In the genomic region with DNA sequence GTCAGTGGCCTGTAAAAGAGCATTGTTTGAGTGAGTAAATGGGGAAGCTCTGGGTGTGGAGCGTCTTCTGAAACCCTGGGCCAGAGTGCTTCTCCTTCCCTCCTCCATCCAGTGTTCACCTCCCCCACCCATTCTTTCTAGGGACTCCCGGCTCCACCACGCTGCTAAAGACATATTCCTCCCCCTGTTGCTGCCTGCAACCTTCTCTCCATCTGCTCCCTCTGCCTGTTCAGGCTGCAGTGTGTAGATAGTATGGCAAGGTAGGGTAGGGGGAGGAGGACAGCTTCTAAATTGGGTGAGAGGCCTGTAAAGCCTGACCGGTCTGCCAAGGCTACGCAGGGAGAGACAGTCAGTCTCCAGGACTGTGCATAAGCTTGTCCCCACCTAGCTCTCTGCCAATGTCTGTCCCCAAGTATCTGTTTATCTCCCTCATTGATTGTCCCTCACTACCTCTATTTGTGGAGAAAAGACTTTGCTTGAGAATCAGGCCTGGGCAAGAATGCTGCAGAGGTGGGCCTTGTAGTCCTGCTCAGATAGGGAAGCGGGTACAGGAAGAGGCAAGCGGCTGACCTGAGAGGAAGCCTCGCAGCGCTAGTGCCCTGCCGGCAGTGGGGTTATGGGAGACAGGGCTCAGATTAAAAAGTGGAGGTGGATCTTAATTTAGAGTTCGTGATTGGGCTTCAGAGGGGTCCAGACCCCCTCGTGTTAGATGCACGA, we compare ENCODE assay signal across 12 cellular contexts. TPM values are rescaled to one million over a fixed set of nuclear protein-coding genes. Genes with fewer than 3 reads are reported as not detected.
A peak's percentile ranks its signal among the peaks of the same experiment; 100 is the strongest.
DNase-seq lines count a peak whose midpoint lies in the region; ATAC-seq and TF ChIP-seq lines count a peak whose summit lies in the region.
"Had no signal": no experiment of that assay in that cellular context is flagged by ENCODE, and none has a peak within 500 bp of the region (broad histone marks: within the 10 kb centered on the region; RNA-seq: fewer than 3 reads in every experiment).

No MANE protein-coding gene starts in this region.

- H3K4me3 ChIP-seq in GM23338: peak overlapping the region; percentile 85
- no peak overlapping the region for H3K4me3 ChIP-seq in coronary artery
- H3K4me3 ChIP-seq in left lung: no peak overlapping the region

- no peaks in the 10 kb centered on the region for H3F3A ChIP-seq in GM23338 (replicated peaks; ENCODE audit: low read depth)

- H4K20me1 ChIP-seq in GM23338 (replicated peaks; ENCODE audit: insufficient read depth): peaks cover 10% of the 10 kb centered on the region; the same call in 1 of the 2 replicates

- peaks cover 65% of the 10 kb centered on the region for H3K27me3 ChIP-seq in GM23338 (ENCODE audit: insufficient read depth)
- H3K27me3 ChIP-seq in left lung: peaks cover 18 to 86% of the 10 kb centered on the region in 2 donors

- H3K27ac ChIP-seq in GM23338 (ENCODE audit: low read depth): no peak overlapping the region
- H3K27ac ChIP-seq in coronary artery: no peak overlapping the region
- H3K27ac ChIP-seq in left lung: no peak overlapping the region
- H3K27ac ChIP-seq: epithelial cell of prostate, psoas muscle had no signal

- H3K4me1 Mint-ChIP-seq in GM23338: peaks cover 18% of the 10 kb centered on the region
- H3K4me1 Mint-ChIP-seq in central memory CD8-positive, alpha-beta T cell: no peaks in the 10 kb centered on the region
- H3K4me1 Mint-ChIP-seq in nephron progenitor cell: peaks cover 19% of the 10 kb centered on the region

- no peaks in the 10 kb centered on the region; the same call in 2 of the 3 replicates for H3K9me3 Mint-ChIP-seq in GM23338
- no peaks in the 10 kb centered on the region for H3K9me3 Mint-ChIP-seq in central memory CD8-positive, alpha-beta T cell
- no peaks in the 10 kb centered on the region for H3K9me3 Mint-ChIP-seq in nephron progenitor cell

- H3K36me3 Mint-ChIP-seq in GM23338 (ENCODE audit: low read depth): no peaks in the 10 kb centered on the region
- H3K36me3 Mint-ChIP-seq in central memory CD8-positive, alpha-beta T cell (ENCODE audit: insufficient read depth): no peaks in the 10 kb centered on the region
- H3K36me3 Mint-ChIP-seq in nephron progenitor cell (ENCODE audit: low read depth): no peaks in the 10 kb centered on the region

- H3K27me3 Mint-ChIP-seq in GM23338 (ENCODE audit: insufficient read depth, low read depth, poor library complexity): peaks cover 34% of the 10 kb centered on the region
- H3K27me3 Mint-ChIP-seq in central memory CD8-positive, alpha-beta T cell: peaks cover 85% of the 10 kb centered on the region
- peaks cover 76% of the 10 kb centered on the region for H3K27me3 Mint-ChIP-seq in nephron progenitor cell (ENCODE audit: low read depth, poor library complexity)

- DNase-seq in GM23338 (ENCODE audit: low spot score) (peak; percentile 54), NCI-H1092 treated with DMSO at 0.1 percent for 48 hours (lab: John Stamatoyannopoulos, UW) (peak; percentile 83), nephron progenitor cell (peak; percentile 9), coronary artery (ENCODE audit: low spot score) (no peak), left lung (no peak), NAMALWA (ENCODE audit: low spot score) (no peak)
- DNase-seq in central memory CD8-positive, alpha-beta T cell (ENCODE audit: low spot score in 2 of 2): no peak
- DNase-seq: activated CD4-positive, alpha-beta T cell treated with anti-CD3 and anti-CD28 coated beads, Interleukin-2, amount 50 U/mL, for 4 hours; DMS53 had no signal

- no peak overlapping the region for H3K27ac Mint-ChIP-seq in GM23338
- H3K27ac Mint-ChIP-seq in central memory CD8-positive, alpha-beta T cell (ENCODE audit: low read depth): no peak overlapping the region
- no peak overlapping the region for H3K27ac Mint-ChIP-seq in nephron progenitor cell

- peak overlapping the region; percentile 91 for H3K4me2 ChIP-seq in GM23338

- H3K9me2 ChIP-seq in GM23338 (ENCODE audit: insufficient read depth): no peaks in the 10 kb centered on the region

- intact Hi-C loops in left lung (cut with DNase I): no loop called here

- peak; percentile 48 for ATAC-seq in GM23338
- ATAC-seq in central memory CD8-positive, alpha-beta T cell (replicated peaks; ENCODE audit: extremely low read depth, poor library complexity, severe bottlenecking): no peak
- no peak for ATAC-seq in left lung

- H3K4me3 Mint-ChIP-seq in GM23338 (peak overlapping the region; percentile 80), nephron progenitor cell (peak overlapping the region; percentile 77)
- peak overlapping the region; percentile 41 for H3K4me3 Mint-ChIP-seq in central memory CD8-positive, alpha-beta T cell

- no peak for TF ChIP-seq CTCF in GM23338 (conservative IDR thresholded peaks at IDR 0.05; ENCODE audit: low read depth in 2 of 2)
- no peak for TF ChIP-seq CTCF in nephron progenitor cell (IDR thresholded peaks at IDR 0.05)
- TF ChIP-seq CTCF in coronary artery (IDR thresholded peaks at IDR 0.05): no peak
- no peak for TF ChIP-seq CTCF in left lung (IDR thresholded peaks at IDR 0.05)

- no peaks in the 10 kb centered on the region for H3K9me3 ChIP-seq in left lung
- H3K9me3 ChIP-seq: psoas muscle had no signal

- no peaks in the 10 kb centered on the region for H3K36me3 ChIP-seq in GM23338 (ENCODE audit: insufficient read depth)
- H3K36me3 ChIP-seq in left lung: no peaks in the 10 kb centered on the region

- peaks cover 16% of the 10 kb centered on the region; the same call in 1 of the 2 replicates for H3K4me1 ChIP-seq in GM23338 (ENCODE audit: insufficient read depth)
- H3K4me1 ChIP-seq in left lung: peaks cover 0 to 14% of the 10 kb centered on the region in 2 donors

- no peaks in the 10 kb centered on the region for H3K79me2 ChIP-seq in GM23338 (replicated peaks; ENCODE audit: insufficient read depth)

- peak overlapping the region; percentile 90 for H2AFZ ChIP-seq in GM23338

TF ChIP-seq in GM23338, 12 proteins besides CTCF, POLR2A, EP300 and RAD21:
- no peak for TF ChIP-seq EZH2 (IDR thresholded peaks at IDR 0.05; ENCODE audit: low read depth, unreplicated experiment)
TF ChIP-seq in GM23338: peak in this region for 0.

RNA-seq across cellular contexts. Expression of gene SEZ6L, which starts 0.9 kb away (rescaled TPM):
- 0.24 TPM in 1 of 2 replicates, not detected in the other for total RNA-seq in GM23338 (2014; rRNA removed; shearing (Covaris generic))
- 0.09 and 0.13 TPM in 2 replicates for polyA plus RNA-seq in GM23338 (2016; fragmentation: Nextera tagmentation; extraction: Ambion mirVana)
- total RNA-seq in left lung: under 1 TPM; 0.08 to 0.09 TPM
- total RNA-seq: LHCN-M2 had no signal

Comparison
In these comparisons a context has a peak if more than half of its experiments do, and no peak if none do; other contexts are left out.
1. DNase-seq: peak in GM23338 (single experiment), NCI-H1092 treated with DMSO at 0.1 percent for 48 hours (single experiment) and nephron progenitor cell (single experiment); none in central memory CD8-positive, alpha-beta T cell (0 of 2), coronary artery (single experiment), left lung (0 of 2) and NAMALWA (single experiment).
2. Peak in every context shown above with its lines, with median percentiles within 50 percentile points of each other: H3K4me3 Mint-ChIP-seq.